7 cellular contexts compared by ENCODE assay signal in genomic region chr5:87300744-87301143, GRCh38. TPM values are rescaled to one million over a fixed set of nuclear protein-coding genes. Genes with fewer than 3 reads are reported as not detected.
DNase-seq lines count a peak whose midpoint lies in the region; TF ChIP-seq lines count a peak whose summit lies in the region.

No MANE protein-coding gene starts in this region.

- H3K4me3 ChIP-seq in GM23248 (no peak overlapping the region), PC-9 (no peak overlapping the region)

- intact Hi-C loops in PC-9 (cut with micrococcal nuclease; ENCODE audit: unreplicated experiment) = no loop called here

- H4K20me1 ChIP-seq in GM23248 (ENCODE audit: insufficient read depth) (0 out of 2 replicates have a peak, but pooled peaks cover 10% of the 10 kb centered on the region), PC-9 (ENCODE audit: insufficient read depth) (no peaks in the 10 kb centered on the region)

- H3K36me3 ChIP-seq in GM23248 (ENCODE audit: low read depth) (peaks cover 14% of the 10 kb centered on the region), PC-9 (ENCODE audit: low read depth) (peaks cover 16% of the 10 kb centered on the region)

- H2AFZ ChIP-seq in GM23248 (no peak overlapping the region), PC-9 (no peak overlapping the region)

- H3K9ac ChIP-seq in GM23248 = no peak overlapping the region

- POLR2A ChIA-PET in PC-9 (lab: Charles Lee; ENCODE audit: unreplicated experiment) = interaction anchor here (0.9 kb wide), 1 partner anchor 231 kb away, joined by 12 read pairs; no protein-coding TSS in a partner anchor

- H3K4me2 ChIP-seq in GM23248 (ENCODE audit: unreplicated experiment) (peak overlapping the region; percentile 28), PC-9 (no peak overlapping the region; the same call in 1 of the 2 replicates)

- H3K27me3 ChIP-seq in GM23248 (replicated peaks; ENCODE audit: insufficient read depth) (no peaks in the 10 kb centered on the region), PC-9 (ENCODE audit: insufficient read depth, low read depth) (no peaks in the 10 kb centered on the region)

- H3K79me2 ChIP-seq in GM23248 (ENCODE audit: insufficient read depth) = peaks cover 99% of the 10 kb centered on the region
- H3K79me2 ChIP-seq in PC-9 (ENCODE audit: low read depth) = peaks cover 64% of the 10 kb centered on the region

- TF ChIP-seq CTCF in PC-9 (conservative IDR thresholded peaks at IDR 0.05) (no peak), GM13976 (IDR thresholded peaks at IDR 0.05; ENCODE audit: borderline replicate concordance, control extremely low read depth, extremely low read depth, insufficient read depth, missing control alignments) (no peak)

- H3K9me3 ChIP-seq in GM23248 (ENCODE audit: low read depth) (no peaks in the 10 kb centered on the region), PC-9 (ENCODE audit: insufficient read depth, low read depth) (no peaks in the 10 kb centered on the region)

- in situ Hi-C loops in GM23248 (cut with MboI) (no loop called here), GM13976 (cut with MboI; ENCODE audit: low sequenced_read_pairs, unreplicated experiment) (no loop called here)

- H3K27ac ChIP-seq in GM23248 (peak overlapping the region; percentile 44), PC-9 (0 out of 2 replicates have a peak overlapping the region, but pooled peaks have one; percentile 6)

- CTCF ChIA-PET in PC-9 (lab: Charles Lee) = interaction anchor here (0.5 kb wide), 1 partner anchor 29 kb away, joined by 5 read pairs; no protein-coding TSS in a partner anchor

- peaks cover 51% of the 10 kb centered on the region for H3F3A ChIP-seq in GM23248 (ENCODE audit: insufficient read depth)
- H3F3A ChIP-seq in PC-9 (ENCODE audit: insufficient read depth, low read depth) = peaks cover 10% of the 10 kb centered on the region; the same call in 1 of the 2 replicates

- no TSS peak for BruUV-seq in PC-9 (replicated peaks; lab: Mats Ljungman, UMichigan)

- H3K4me1 ChIP-seq in GM23248 (ENCODE audit: insufficient read depth) (peaks cover 65% of the 10 kb centered on the region), PC-9 (replicated peaks; ENCODE audit: insufficient read depth) (peaks cover 29% of the 10 kb centered on the region)

- no peaks in the 10 kb centered on the region for H3K9me2 ChIP-seq in GM23248 (ENCODE audit: insufficient read depth)
- H3K9me2 ChIP-seq in PC-9 (ENCODE audit: insufficient read depth) = no peaks in the 10 kb centered on the region

- WGBS in GM23248 (ENCODE audit: low coverage in 1 of 2, low lambda C conversion rate in 2 of 2, missing lambda C conversion rate in 2 of 2), 2 experiments = 10 to 12% methylated on average over 2 of the region's 2 CpGs

- DNase-seq in GM23248 (peak; percentile 98), PC-9 (peak; percentile 33 to 67), dermis microvascular lymphatic vessel endothelial cell (ENCODE audit: low read depth in 2 of 2) (peak; percentile 48 to 91), NCI-H2196 (lab: John Stamatoyannopoulos, UW; ENCODE audit: unreplicated experiment) (no peak), GM13976 (ENCODE audit: low spot score) (no peak), DMS79 treated with DMSO at 0.1 percent for 48 hours (lab: John Stamatoyannopoulos, UW) (no peak)
- peak in 3 of 4 experiments; percentile 21 to 30 (median 21) for DNase-seq in stimulated activated CD4-positive, alpha-beta T cell treated with anti-CD3 and anti-CD28 coated beads, Interleukin-1b, Interleukin-23, amount 100 ng/mL, for 24 hours (ENCODE audit: low read depth in 4 of 4, low spot score in 1 of 4)

RNA-seq across cellular contexts. Expression of gene RASA1, which starts 33.1 kb away (rescaled TPM):
- total RNA-seq in GM23248 (2014; rRNA removed; shearing (Covaris generic)) = 52.5 and 67.8 TPM in 2 replicates
- 31.0 and 32.1 TPM in 2 replicates for polyA plus RNA-seq in GM23248 (2016; fragmentation: Nextera tagmentation; extraction: Ambion mirVana)
- total RNA-seq in PC-9 (2021) (55.0 and 66.6 TPM in 2 replicates), dermis microvascular lymphatic vessel endothelial cell (34.1 and 47.5 TPM in 2 replicates)

Comparison
In these comparisons a context has a peak if more than half of its experiments do, and no peak if none do; other contexts are left out.
1. DNase-seq: peak in GM23248 (single experiment), PC-9 (2 of 2), dermis microvascular lymphatic vessel endothelial cell (2 of 2) and stimulated activated CD4-positive, alpha-beta T cell treated with anti-CD3 and anti-CD28 coated beads, Interleukin-1b, Interleukin-23, amount 100 ng/mL, for 24 hours (3 of 4); none in NCI-H2196 (single experiment), GM13976 (single experiment) and DMS79 treated with DMSO at 0.1 percent for 48 hours (single experiment).